ENCODE assay signal across 17 cellular contexts in the genomic region with DNA sequence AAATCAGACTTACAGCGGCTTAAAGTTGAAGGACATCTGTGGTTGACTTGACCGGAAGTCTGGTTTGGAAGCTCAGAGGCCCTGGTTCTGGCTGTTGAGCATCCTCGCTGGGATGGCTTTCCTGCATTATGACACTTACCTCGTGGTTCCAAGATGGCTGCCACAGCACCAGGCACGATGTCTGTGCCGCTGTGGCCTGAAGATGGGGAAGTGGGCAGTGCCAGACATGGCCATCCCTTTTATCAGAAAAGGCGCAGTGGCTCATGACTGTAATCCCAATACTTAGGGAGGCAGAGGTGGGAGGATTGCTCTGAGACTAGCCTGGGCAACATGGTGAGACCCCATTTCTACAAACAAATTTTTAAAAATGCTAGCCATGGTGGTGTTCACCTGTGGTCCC. TPM values are rescaled to one million over a fixed set of nuclear protein-coding genes. Genes with fewer than 3 reads are reported as not detected.
DNase-seq lines count a peak whose midpoint lies in the region; ATAC-seq, FAIRE-seq and TF ChIP-seq lines count a peak whose summit lies in the region.
"Had no signal": no experiment of that assay in that cellular context is flagged by ENCODE, and none has a peak within 500 bp of the region (broad histone marks: within the 10 kb centered on the region; RNA-seq: fewer than 3 reads in every experiment).

No MANE protein-coding gene starts in this region.

- no peaks in the 10 kb centered on the region for H3K9me3 Mint-ChIP-seq in CD4-positive, alpha-beta memory T cell
- H3K9me3 Mint-ChIP-seq in activated B cell treated with CpG ODN at 0.5 μM for 24 hours (no peaks in the 10 kb centered on the region), type B pancreatic cell (no peaks in the 10 kb centered on the region)
- H3K9me3 Mint-ChIP-seq: CD8-positive, alpha-beta T cell had no signal

- no peak for TF ChIP-seq POLR2A in GM12892 (IDR thresholded peaks at IDR 0.05; ENCODE audit: low read depth, low read length)

- peaks cover 29 to 52% (median 42%) of the 10 kb centered on the region in 4 donors for H3K4me1 Mint-ChIP-seq in CD4-positive, alpha-beta memory T cell
- H3K4me1 Mint-ChIP-seq in activated B cell treated with CpG ODN at 0.5 μM for 24 hours (peaks cover 100% of the 10 kb centered on the region), type B pancreatic cell (ENCODE audit: unreplicated experiment) (peaks cover 29% of the 10 kb centered on the region)

- H3K9ac ChIP-seq in mesenchymal stem cell (ENCODE audit: low read length) = no peak overlapping the region

- ATAC-seq in activated B cell treated with CpG ODN at 0.5 μM for 24 hours (ENCODE audit: low read depth) (no peak), GM19397 (IDR thresholded peaks at IDR 0.05; ENCODE audit: unreplicated experiment) (no peak)
- ATAC-seq: CD8-positive, alpha-beta T cell had no signal

- CTCF ChIA-PET in CD4-positive, alpha-beta memory T cell (lab: Charles Lee; ENCODE audit: partially characterized antibody) = interaction anchor here (0.6 to 1.8 kb wide), 3 partner anchors 12 to 47 kb away, joined by 3 to 5 read pairs (median 3); no protein-coding TSS in a partner anchor
- CTCF ChIA-PET in activated B cell treated with CpG ODN at 0.5 μM for 24 hours (lab: Charles Lee) = no interaction called here

- H3K27me3 Mint-ChIP-seq in CD4-positive, alpha-beta memory T cell = no peaks in the 10 kb centered on the region
- H3K27me3 Mint-ChIP-seq in activated B cell treated with CpG ODN at 0.5 μM for 24 hours (no peaks in the 10 kb centered on the region), type B pancreatic cell (no peaks in the 10 kb centered on the region)

- H2AFZ ChIP-seq in mesenchymal stem cell (ENCODE audit: low read depth, low read length) = no peak overlapping the region

- no peak overlapping the region for H3K4ac ChIP-seq in mesenchymal stem cell (ENCODE audit: low read depth in 1 of 2, low read length in 2 of 2)

- FAIRE-seq in GM12892 (lab: Jason Lieb, UNC) = peak; percentile 5

- H2BK5ac ChIP-seq in mesenchymal stem cell (ENCODE audit: low read depth, low read length, poor library complexity, severe bottlenecking) = no peak overlapping the region

- H3K27ac ChIP-seq in CD4-positive, alpha-beta memory T cell (ENCODE audit: low read depth, low read length) = no peak overlapping the region
- H3K27ac ChIP-seq in mesenchymal stem cell (ENCODE audit: low read length, poor library complexity, severe bottlenecking) = no peak overlapping the region

- H4K8ac ChIP-seq in mesenchymal stem cell (ENCODE audit: low read length) = no peak overlapping the region

- DNase-seq in CD4-positive, alpha-beta memory T cell = no peak
- DNase-seq in GM12892 (ENCODE audit: insufficient read length) = no peak
- DNase-seq in activated B cell treated with CpG ODN at 0.5 μM for 24 hours = no peak
- DNase-seq in mesenchymal stem cell = no peak
- DNase-seq in GM19240 (ENCODE audit: insufficient read length, low spot score) = no peak
- no peak for DNase-seq in NCI-H526 (lab: John Stamatoyannopoulos, UW)
- DNase-seq in type B pancreatic cell (ENCODE audit: extremely low spot score, unreplicated experiment) = no peak
- DNase-seq: BE2C; CD8-positive, alpha-beta T cell; DMS79 treated with DMSO at 0.1 percent for 48 hours; GOT3; MG63; NCI-H1092 treated with DMSO at 0.1 percent for 48 hours; NCI-H2081 treated with DMSO at 0.1 percent for 48 hours; NCI-H510A treated with DMSO at 0.1 percent for 48 hours; SHP77 had no signal

- intact Hi-C loops in CD4-positive, alpha-beta memory T cell (cut with micrococcal nuclease) = no loop called here
- intact Hi-C loops in activated B cell treated with CpG ODN at 0.5 μM for 24 hours (cut with micrococcal nuclease) = no loop called here

- no peak overlapping the region for H2BK12ac ChIP-seq in mesenchymal stem cell (ENCODE audit: low read length in 2 of 2)

- H3K27me3 ChIP-seq in CD4-positive, alpha-beta memory T cell (ENCODE audit: insufficient read depth, low read length) = no peaks in the 10 kb centered on the region
- no peaks in the 10 kb centered on the region for H3K27me3 ChIP-seq in mesenchymal stem cell (ENCODE audit: control insufficient read depth in 1 of 2, insufficient read depth in 1 of 2, low read length in 2 of 2)
- H3K27me3 ChIP-seq: BE2C, MG63 had no signal

- no peak overlapping the region for H3K18ac ChIP-seq in mesenchymal stem cell (ENCODE audit: low read depth in 1 of 2, low read length in 2 of 2)

- no peak overlapping the region for H3K4me3 ChIP-seq in CD4-positive, alpha-beta memory T cell (ENCODE audit: low read length in 2 of 2)
- H3K4me3 ChIP-seq in mesenchymal stem cell (ENCODE audit: insufficient read depth in 1 of 2, low read depth in 1 of 2, low read length in 2 of 2) = no peak overlapping the region
- H3K4me3 ChIP-seq: MG63 had no signal

- no peaks in the 10 kb centered on the region for H3K9me3 ChIP-seq in CD4-positive, alpha-beta memory T cell (ENCODE audit: control insufficient read depth in 1 of 2, low read length in 2 of 2)
- no peaks in the 10 kb centered on the region for H3K9me3 ChIP-seq in mesenchymal stem cell (ENCODE audit: control insufficient read depth, low read length)
- H3K9me3 ChIP-seq: BE2C, MG63 had no signal

- POLR2A ChIA-PET in CD4-positive, alpha-beta memory T cell (lab: Charles Lee; ENCODE audit: partially characterized antibody) = interaction anchor here (2.0 to 18.2 kb wide), 2 partner anchors 9 to 38 kb away, joined by 11 to 287 read pairs; a partner anchor contains a TSS
- POLR2A ChIA-PET in activated B cell treated with CpG ODN at 0.5 μM for 24 hours (lab: Charles Lee) = interaction anchor here (0.7 to 14.6 kb wide), 2 partner anchors 11 to 39 kb away, joined by 3 to 485 read pairs; a partner anchor contains a TSS

- peaks cover 42 to 61% of the 10 kb centered on the region in 2 donors for H3K36me3 Mint-ChIP-seq in CD4-positive, alpha-beta memory T cell
- H3K36me3 Mint-ChIP-seq in activated B cell treated with CpG ODN at 0.5 μM for 24 hours (ENCODE audit: low read depth) (peaks cover 91% of the 10 kb centered on the region), type B pancreatic cell (no peaks in the 10 kb centered on the region)

- 94% methylated on average over 6 of the region's 7 CpGs for WGBS in mesenchymal stem cell

- no peak overlapping the region for H3K4me2 ChIP-seq in mesenchymal stem cell (ENCODE audit: low read length, poor library complexity, severe bottlenecking)

- H2AK5ac ChIP-seq in mesenchymal stem cell (ENCODE audit: low read length, severe bottlenecking) = peak overlapping the region; percentile 46

- H3K23ac ChIP-seq in mesenchymal stem cell (ENCODE audit: low read length in 2 of 2) = no peak overlapping the region

- H2BK120ac ChIP-seq in mesenchymal stem cell (ENCODE audit: low read depth, low read length) = no peak overlapping the region

- peaks cover 31% of the 10 kb centered on the region for H3K79me1 ChIP-seq in mesenchymal stem cell (replicated peaks; ENCODE audit: low read length, poor library complexity, severe bottlenecking)

- H3K14ac ChIP-seq in mesenchymal stem cell (ENCODE audit: low read length in 2 of 2) = no peak overlapping the region

- no peak overlapping the region for H2BK15ac ChIP-seq in mesenchymal stem cell (ENCODE audit: low read depth, poor library complexity, severe bottlenecking)

- H3K36me3 ChIP-seq in CD4-positive, alpha-beta memory T cell (ENCODE audit: insufficient read depth, low read length) = peaks cover 49% of the 10 kb centered on the region
- H3K36me3 ChIP-seq in mesenchymal stem cell (ENCODE audit: control insufficient read depth in 1 of 2, insufficient read depth in 2 of 2, low read depth in 1 of 2, low read length in 2 of 2) = peaks cover 12 to 77% of the 10 kb centered on the region in 2 experiments
- H3K36me3 ChIP-seq: BE2C had no signal

- H3K4me3 Mint-ChIP-seq in CD4-positive, alpha-beta memory T cell = no peak overlapping the region
- H3K4me3 Mint-ChIP-seq in activated B cell treated with CpG ODN at 0.5 μM for 24 hours (no peak overlapping the region), type B pancreatic cell (no peak overlapping the region)
- H3K4me3 Mint-ChIP-seq: CD8-positive, alpha-beta T cell had no signal

- H3K27ac Mint-ChIP-seq in CD4-positive, alpha-beta memory T cell = peak overlapping the region in 5 of 7 donors; percentile 35 to 60 (median 44)
- peak overlapping the region; percentile 97 for H3K27ac Mint-ChIP-seq in activated B cell treated with CpG ODN at 0.5 μM for 24 hours
- no peak overlapping the region for H3K27ac Mint-ChIP-seq in type B pancreatic cell

- no peak overlapping the region for H4K91ac ChIP-seq in mesenchymal stem cell (ENCODE audit: low read length)

- TF ChIP-seq CTCF in activated B cell treated with CpG ODN at 0.5 μM for 24 hours (IDR thresholded peaks at IDR 0.05) (no peak), type B pancreatic cell (conservative IDR thresholded peaks at IDR 0.05) (no peak)

- peaks cover 58% of the 10 kb centered on the region for H3K4me1 ChIP-seq in CD4-positive, alpha-beta memory T cell (ENCODE audit: insufficient read depth, low read length)
- H3K4me1 ChIP-seq in mesenchymal stem cell (ENCODE audit: control insufficient read depth, insufficient read depth, low read depth, low read length) = peaks cover 38% of the 10 kb centered on the region
- H3K4me1 ChIP-seq: BE2C had no signal

RNA-seq across cellular contexts. Expression of a gene that starts 40.5 kb away (rescaled TPM):
- total RNA-seq in CD4-positive, alpha-beta memory T cell = 100 to 1,000 TPM; 130 to 133 TPM
- polyA plus RNA-seq in CD4-positive, alpha-beta memory T cell = 100 to 1,000 TPM; 250 to 260 TPM
- 109 TPM for polyA plus RNA-seq in GM12892 (2012; ENCODE audit: missing spikeins)
- total RNA-seq in activated B cell treated with CpG ODN at 0.5 μM for 24 hours (728 and 770 TPM in 2 replicates), type B pancreatic cell (ENCODE audit: low replicate concordance) (80.3 and 82.1 TPM in 2 replicates)
- polyA plus RNA-seq in mesenchymal stem cell (2013, experiment 1 of 2) = 196 TPM
- polyA plus RNA-seq in mesenchymal stem cell (2013, experiment 2 of 2) = 194 TPM
